13 cellular contexts compared by ENCODE assay signal in genomic region chr6:69026715-69027114, GRCh38.
"Had no signal": no experiment of that assay in that cellular context is flagged by ENCODE, and none has a peak within 500 bp of the region (broad histone marks: within the 10 kb centered on the region; RNA-seq: fewer than 3 reads in every experiment).

No MANE protein-coding gene starts in this region.

- H3K27ac ChIP-seq: cardiac muscle cell, left ventricle myocardium inferior, right atrium auricular region, tibial nerve had no signal

- H3K4me1 ChIP-seq: left ventricle myocardium inferior, right atrium auricular region, tibial nerve had no signal

- FAIRE-seq: kidney, urothelium cell line had no signal

- H3K9me3 ChIP-seq: left ventricle myocardium inferior, right atrium auricular region, tibial nerve had no signal

- H3K27me3 ChIP-seq: cardiac muscle cell, right atrium auricular region, tibial nerve had no signal

- H3K4me3 ChIP-seq: cardiac muscle cell, left ventricle myocardium inferior, right atrium auricular region, tibial nerve had no signal

- DNase-seq: activated B cell treated with CpG ODN at 0.5 μM for 24 hours; activated CD4-positive, alpha-beta memory T cell treated with anti-CD3 and anti-CD28 coated beads, Interleukin-2, amount 10 ng/mL, durations not matched to agents 7 days and 5 days; activated CD4-positive, alpha-beta T cell treated with anti-CD3 and anti-CD28 coated beads for 4 hours; activated CD8-positive, alpha-beta memory T cell treated with anti-CD3 and anti-CD28 coated beads, Interleukin-2, amount 10 ng/mL, durations not matched to agents 7 days and 5 days; dermis blood vessel endothelial cell; effector memory CD4-positive, alpha-beta T cell; kidney; left ventricle myocardium inferior; occipital lobe had no signal

- H3K36me3 ChIP-seq: cardiac muscle cell, left ventricle myocardium inferior, right atrium auricular region, tibial nerve had no signal
